In genomic region chr4:6200922-6201362, GRCh38 we compare ENCODE assay signal across 8 cellular contexts. TPM values are rescaled to one million over a fixed set of nuclear protein-coding genes. Genes with fewer than 3 reads are reported as not detected.
DNase-seq lines count a peak whose midpoint lies in the region; ATAC-seq, FAIRE-seq and TF ChIP-seq lines count a peak whose summit lies in the region.

No MANE protein-coding gene starts in this region.

- POLR2A ChIA-PET in A549 (lab: Yijun Ruan, JAX): no interaction called here

- TF ChIP-seq CTCF in A549 (IDR thresholded peaks at IDR 0.05): no peak

- CTCF ChIA-PET in A549 (lab: Yijun Ruan, JAX): interaction anchor here (0.6 kb wide), 1 partner anchor 70 kb away, joined by 4 read pairs; no protein-coding TSS in a partner anchor

- H3K9ac ChIP-seq in NT2/D1 (ENCODE audit: insufficient read length, low read depth): peak overlapping the region; percentile 78

- DNase-seq in A549 (ENCODE audit: low read depth in 1 of 2, low spot score in 1 of 2): no peak
- DNase-seq in NT2/D1 (ENCODE audit: low read depth, low spot score): no peak
- no peak for DNase-seq in frontal cortex (ENCODE audit: low spot score in 2 of 2)
- no peak for DNase-seq in NCI-H1105 (lab: John Stamatoyannopoulos, UW)
- DNase-seq in SK-N-DZ (ENCODE audit: low spot score): no peak

- H3K27me3 ChIP-seq in NT2/D1 (ENCODE audit: insufficient read depth, insufficient read length): peaks cover 19% of the 10 kb centered on the region

- H3K9me3 ChIP-seq in A549 (no peaks in the 10 kb centered on the region; the same call in 2 of the 3 replicates), NT2/D1 (ENCODE audit: insufficient read depth, low read length) (peaks cover 7% of the 10 kb centered on the region; the same call in 1 of the 2 replicates), iPS-18c (ENCODE audit: control insufficient read depth, insufficient read depth, low read length) (peaks cover 4% of the 10 kb centered on the region)

- peak overlapping the region in 1 of 2 experiments; percentile 73; a peak in 2 of 6 replicates for H3K27ac ChIP-seq in A549

- no peaks in the 10 kb centered on the region for H3K36me3 ChIP-seq in NT2/D1 (ENCODE audit: insufficient read depth, insufficient read length, low read length)

- no peak for TF ChIP-seq RAD21 in A549 (conservative IDR thresholded peaks at IDR 0.05 in 1 of 2, IDR thresholded peaks at IDR 0.05 in 1 of 2)

- FAIRE-seq in A549 (lab: Jason Lieb, UNC): no peak
- no peak for FAIRE-seq in frontal cortex (lab: Jason Lieb, UNC)

- 25% methylated on average over 3 of the region's 15 CpGs for WGBS in A549 (ENCODE audit: missing lambda C conversion rate)

- TF ChIP-seq EP300 in A549 (IDR thresholded peaks at IDR 0.05): no peak

- ATAC-seq in A549 (no peak), GM19438 (IDR thresholded peaks at IDR 0.05; ENCODE audit: low read depth, unreplicated experiment) (peak; percentile 30), GM18870 (IDR thresholded peaks at IDR 0.05; ENCODE audit: unreplicated experiment) (no peak)

- no peak for TF ChIP-seq POLR2A in A549 (IDR thresholded peaks at IDR 0.05; ENCODE audit: low read length)

- H3K4me1 ChIP-seq in A549: peaks cover 15% of the 10 kb centered on the region
- H3K4me1 ChIP-seq in NT2/D1 (ENCODE audit: insufficient read depth, insufficient read length): peaks cover 17% of the 10 kb centered on the region

- H3K4me3 ChIP-seq in A549: peak overlapping the region; percentile 62
- H3K4me3 ChIP-seq in NT2/D1 (ENCODE audit: insufficient read length, low read depth): peak overlapping the region; percentile 71
- H3K4me3 ChIP-seq in iPS-18c (ENCODE audit: insufficient read depth, low read depth, low read length): peak overlapping the region; percentile 62

- peak overlapping the region; percentile 99 for H3K4me2 ChIP-seq in A549

TF ChIP-seq in A549, 52 proteins besides CTCF, POLR2A, EP300 and RAD21:
- TF ChIP-seq NPAS2 (CRISPR knock-in tag; IDR thresholded peaks at IDR 0.05; ENCODE audit: borderline replicate concordance): no peak
- TF ChIP-seq GATA3 (IDR thresholded peaks at IDR 0.05; ENCODE audit: borderline replicate concordance): no peak
- no peak for TF ChIP-seq POLR2AphosphoS2 (conservative IDR thresholded peaks at IDR 0.05; ENCODE audit: low read length)
- no peak for TF ChIP-seq CHD2 (IDR thresholded peaks at IDR 0.05; ENCODE audit: low read length, partially characterized antibody)
- no peak for TF ChIP-seq ZSCAN20 (CRISPR knock-in tag; IDR thresholded peaks at IDR 0.05)
- no peak for TF ChIP-seq FOSB (CRISPR knock-in tag; IDR thresholded peaks at IDR 0.05)
- no peak for TF ChIP-seq NFE2L2 (conservative IDR thresholded peaks at IDR 0.05; ENCODE audit: low read length)
- TF ChIP-seq, protein P1, sequence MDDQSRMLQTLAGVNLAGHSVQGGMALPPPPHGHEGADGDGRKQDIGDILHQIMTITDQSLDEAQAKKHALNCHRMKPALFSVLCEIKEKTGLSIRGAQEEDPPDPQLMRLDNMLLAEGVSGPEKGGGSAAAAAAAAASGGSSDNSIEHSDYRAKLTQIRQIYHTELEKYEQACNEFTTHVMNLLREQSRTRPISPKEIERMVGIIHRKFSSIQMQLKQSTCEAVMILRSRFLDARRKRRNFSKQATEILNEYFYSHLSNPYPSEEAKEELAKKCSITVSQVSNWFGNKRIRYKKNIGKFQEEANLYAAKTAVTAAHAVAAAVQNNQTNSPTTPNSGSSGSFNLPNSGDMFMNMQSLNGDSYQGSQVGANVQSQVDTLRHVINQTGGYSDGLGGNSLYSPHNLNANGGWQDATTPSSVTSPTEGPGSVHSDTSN (IDR thresholded peaks at IDR 0.05): no peak
- no peak for TF ChIP-seq ATOH8 (CRISPR knock-in tag; IDR thresholded peaks at IDR 0.05; ENCODE audit: low read depth)
- no peak for TF ChIP-seq FOSL2 (IDR thresholded peaks at IDR 0.05)
- TF ChIP-seq FOSL2 (CRISPR knock-in tag; IDR thresholded peaks at IDR 0.05): no peak
- no peak for TF ChIP-seq RCOR1 (IDR thresholded peaks at IDR 0.05; ENCODE audit: low read depth, low read length)
- TF ChIP-seq BHLHE40 (IDR thresholded peaks at IDR 0.05; ENCODE audit: low read depth, low read length): no peak
- TF ChIP-seq, protein P2, sequence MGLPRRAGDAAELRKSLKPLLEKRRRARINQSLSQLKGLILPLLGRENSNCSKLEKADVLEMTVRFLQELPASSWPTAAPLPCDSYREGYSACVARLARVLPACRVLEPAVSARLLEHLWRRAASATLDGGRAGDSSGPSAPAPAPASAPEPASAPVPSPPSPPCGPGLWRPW (IDR thresholded peaks at IDR 0.05): no peak
- no peak for TF ChIP-seq SMC3 (IDR thresholded peaks at IDR 0.05)
- TF ChIP-seq KDM5A (IDR thresholded peaks at IDR 0.05): no peak

RNA-seq across cellular contexts. Expression of gene JAKMIP1, which starts 0.6 kb away (rescaled TPM):
- polyA plus RNA-seq in A549 (2011; rRNA removed) (not detected in 2 replicates), A549 (2017; fragmentation: RNase III; extraction: RNeasy Plus Mini Kit Qiagen cat#74134 plus additional on column Dnase treatment) (not detected in 3 replicates)
- polyA plus RNA-seq in A549 (2012; cell fraction: cytosol; rRNA removed): not detected in 2 replicates
- polyA plus RNA-seq in A549 (2012; cell fraction: nucleus; rRNA removed): 0.05 TPM in 1 of 2 replicates, not detected in the other
- not detected in 2 replicates for polyA minus RNA-seq in A549 (2011; rRNA and poly(A)+ RNA removed)
- total RNA-seq in frontal cortex: 28.9 TPM
- 12.8 and 14.4 TPM in 2 replicates for polyA plus RNA-seq in SK-N-DZ (2014; cell fraction: cytosol; rRNA removed)
- polyA plus RNA-seq in SK-N-DZ (2014; cell fraction: nucleus; rRNA removed): 11.7 and 15.7 TPM in 2 replicates
